ENCODE assay signal across 8 cellular contexts in genomic region chr6:56954389-56955170, GRCh38. TPM values are rescaled to one million over a fixed set of nuclear protein-coding genes. Genes with fewer than 3 reads are reported as not detected.
DNase-seq lines count a peak whose midpoint lies in the region; ATAC-seq and TF ChIP-seq lines count a peak whose summit lies in the region.

Gene BEND6, plus strand, starts transcription at chr6:56955107. Its CDS starts 26,704 bp downstream, at chr6:56981811.

- peaks cover 14% of the 10 kb centered on the region for H3K4me1 ChIP-seq in CD8-positive, alpha-beta T cell (ENCODE audit: insufficient read depth, low read length)

- no peaks in the 10 kb centered on the region for H3K9me3 ChIP-seq in CD8-positive, alpha-beta T cell (ENCODE audit: low read length)

- peak within 1 kb of the TSS; percentile 88 for H3K4me3 Mint-ChIP-seq in CD8-positive, alpha-beta T cell
- peak within 1 kb of the TSS; percentile 95 for H3K4me3 Mint-ChIP-seq in osteocyte (ENCODE audit: unreplicated experiment)

- peaks cover 2% of the 10 kb centered on the region for H3K36me3 Mint-ChIP-seq in CD8-positive, alpha-beta T cell
- peaks cover 5 to 16% of the 10 kb centered on the region in 2 donors for H3K36me3 Mint-ChIP-seq in activated naive CD4-positive, alpha-beta T cell treated with anti-CD3 and anti-CD28 coated beads, Interleukin-2, amount 50 U/mL, for 72 hours
- no peaks in the 10 kb centered on the region for H3K36me3 Mint-ChIP-seq in osteocyte (ENCODE audit: unreplicated experiment)

- H3K27me3 ChIP-seq in CD8-positive, alpha-beta T cell (ENCODE audit: insufficient read depth, low read length), result peaks cover 7% of the 10 kb centered on the region

- H3K36me3 ChIP-seq in CD8-positive, alpha-beta T cell (ENCODE audit: insufficient read depth, low read length), result no peaks in the 10 kb centered on the region

- no peaks in the 10 kb centered on the region for H3K9me3 Mint-ChIP-seq in CD8-positive, alpha-beta T cell
- no peaks in the 10 kb centered on the region for H3K9me3 Mint-ChIP-seq in activated naive CD4-positive, alpha-beta T cell treated with anti-CD3 and anti-CD28 coated beads, Interleukin-2, amount 50 U/mL, for 72 hours
- no peaks in the 10 kb centered on the region for H3K9me3 Mint-ChIP-seq in osteocyte (ENCODE audit: unreplicated experiment)

- H3K27me3 Mint-ChIP-seq in CD8-positive, alpha-beta T cell (ENCODE audit: low read depth), result peaks cover 64% of the 10 kb centered on the region
- H3K27me3 Mint-ChIP-seq in osteocyte (ENCODE audit: unreplicated experiment), result no peaks in the 10 kb centered on the region

- CTCF ChIA-PET in CD8-positive, alpha-beta T cell (lab: Charles Lee), result interaction anchor here (0.8 to 1.2 kb wide), 2 partner anchors 50 to 362 kb away, joined by 3 to 4 read pairs; partner anchors contain the start of gene PRIM2

- peak; percentile 39 for TF ChIP-seq POLR2A in GM18951 (IDR thresholded peaks at IDR 0.05; ENCODE audit: extremely low read depth, insufficient read depth, insufficient read length)

- POLR2A ChIA-PET in CD8-positive, alpha-beta T cell (lab: Charles Lee), result no interaction called here

- in situ Hi-C loops in GM18951 (cut with MboI; ENCODE audit: low sequenced_read_pairs, unreplicated experiment), result loop anchor here (10.0 kb wide), 1 partner anchor 50 kb away; no protein-coding TSS in a partner anchor

- H3K27ac Mint-ChIP-seq in CD8-positive, alpha-beta T cell, result no peak within 1 kb of the TSS
- peak within 1 kb of the TSS; percentile 27 to 29 for H3K27ac Mint-ChIP-seq in activated naive CD4-positive, alpha-beta T cell treated with anti-CD3 and anti-CD28 coated beads, Interleukin-2, amount 50 U/mL, for 72 hours
- H3K27ac Mint-ChIP-seq in osteocyte (ENCODE audit: unreplicated experiment), result peak within 1 kb of the TSS; percentile 96

- peak in 3 of 7 experiments; percentile 15 to 49 (median 23) for DNase-seq in CD8-positive, alpha-beta T cell
- peak; percentile 71 for DNase-seq in NCI-H774 (lab: John Stamatoyannopoulos, UW)
- peak; percentile 35 to 57 for DNase-seq in activated naive CD4-positive, alpha-beta T cell treated with anti-CD3 and anti-CD28 coated beads, Interleukin-2, amount 50 U/mL, for 72 hours (ENCODE audit: low spot score in 2 of 2)
- DNase-seq in Right ventricle myocardium superior, result peak; percentile 54
- peak; percentile 90 for DNase-seq in osteocyte (ENCODE audit: extremely low spot score, unreplicated experiment)
- DNase-seq in NCI-H2107 treated with DMSO at 0.1 percent for 48 hours (lab: John Stamatoyannopoulos, UW; ENCODE audit: unreplicated experiment), result no peak

- no peak for TF ChIP-seq CTCF in CD8-positive, alpha-beta T cell (IDR thresholded peaks at IDR 0.05)
- TF ChIP-seq CTCF in osteocyte (IDR thresholded peaks at IDR 0.05), result no peak

- peaks cover 16% of the 10 kb centered on the region for H3K4me1 Mint-ChIP-seq in CD8-positive, alpha-beta T cell (ENCODE audit: low read depth)
- H3K4me1 Mint-ChIP-seq in osteocyte (ENCODE audit: unreplicated experiment), result peaks cover 61% of the 10 kb centered on the region

- no peak within 1 kb of the TSS for H3K27ac ChIP-seq in CD8-positive, alpha-beta T cell (ENCODE audit: low read depth, low read length)

- H3K4me3 ChIP-seq in CD8-positive, alpha-beta T cell (ENCODE audit: low read depth, low read length), result peak within 1 kb of the TSS; percentile 36

- intact Hi-C loops in CD8-positive, alpha-beta T cell (cut with DNase I, micrococcal nuclease), result loop anchor here in 1 of 2 experiments (1.0 kb wide), 1 partner anchor 363 kb away; the partner anchor contains the start of gene PRIM2
- intact Hi-C loops in Right ventricle myocardium superior (cut with DNase I), result no loop called here

- peak; percentile 65 for ATAC-seq in CD8-positive, alpha-beta T cell
- ATAC-seq in HG03095 (IDR thresholded peaks at IDR 0.05; ENCODE audit: unreplicated experiment), result peak; percentile 42
- peak; percentile 73 to 76 for ATAC-seq in activated naive CD4-positive, alpha-beta T cell treated with anti-CD3 and anti-CD28 coated beads, Interleukin-2, amount 50 U/mL, for 72 hours
- ATAC-seq in Right ventricle myocardium superior (ENCODE audit: poor library complexity), result peak; percentile 82

RNA-seq across cellular contexts. Expression of gene BEND6, which starts in this region (rescaled TPM):
- not detected for total RNA-seq in CD8-positive, alpha-beta T cell
- total RNA-seq in activated naive CD4-positive, alpha-beta T cell treated with anti-CD3 and anti-CD28 coated beads, Interleukin-2, amount 50 U/mL, for 72 hours, result not detected
- total RNA-seq in Right ventricle myocardium superior (0.16 TPM), osteocyte (7.0 and 9.2 TPM in 2 replicates)

Comparison
In these comparisons a context has a peak if more than half of its experiments do, and no peak if none do; other contexts are left out.
1. Peak in ATAC-seq and H3K4me3 ChIP-seq in CD8-positive, alpha-beta T cell; RNA of the gene not detected or under 1 TPM.
2. Peak in DNase-seq and ATAC-seq in activated naive CD4-positive, alpha-beta T cell treated with anti-CD3 and anti-CD28 coated beads, Interleukin-2, amount 50 U/mL, for 72 hours; RNA of the gene not detected or under 1 TPM.
3. Peak in DNase-seq and ATAC-seq in Right ventricle myocardium superior; RNA of the gene not detected or under 1 TPM.